Comparison of ENCODE assay signal across 8 cellular contexts in genomic region chr1:53182111-53182593, GRCh38. TPM values are rescaled to one million over a fixed set of nuclear protein-coding genes. Genes with fewer than 3 reads are reported as not detected.
DNase-seq lines count a peak whose midpoint lies in the region; ATAC-seq and TF ChIP-seq lines count a peak whose summit lies in the region.

No MANE protein-coding gene starts in this region.

- H2AFZ ChIP-seq in GM23338 = 0 out of 2 replicates have a peak overlapping the region, but pooled peaks have one; percentile 15

- TF ChIP-seq POLR2A in lower leg skin (IDR thresholded peaks at IDR 0.05) = no peak

- CTCF ChIA-PET in activated CD4-positive, alpha-beta T cell treated with anti-CD3 and anti-CD28 coated beads, Interleukin-2, amount 10 ng/mL, durations not matched to agents 7 days and 5 days (lab: Charles Lee) = interaction anchor here (0.6 to 1.4 kb wide), 4 partner anchors 9 to 234 kb away, joined by 3 to 5 read pairs (median 4); no protein-coding TSS in a partner anchor

- no peaks in the 10 kb centered on the region for H3K36me3 ChIP-seq in GM23338 (ENCODE audit: insufficient read depth)

- no peaks in the 10 kb centered on the region for H3K9me3 Mint-ChIP-seq in GM23338
- no peaks in the 10 kb centered on the region for H3K9me3 Mint-ChIP-seq in activated CD4-positive, alpha-beta T cell treated with anti-CD3 and anti-CD28 coated beads, Interleukin-2, amount 10 ng/mL, durations not matched to agents 7 days and 5 days

- H3K4me3 Mint-ChIP-seq in GM23338 = no peak overlapping the region
- H3K4me3 Mint-ChIP-seq in activated CD4-positive, alpha-beta T cell treated with anti-CD3 and anti-CD28 coated beads, Interleukin-2, amount 10 ng/mL, durations not matched to agents 7 days and 5 days = no peak overlapping the region

- no peaks in the 10 kb centered on the region for H4K20me1 ChIP-seq in GM23338 (replicated peaks; ENCODE audit: insufficient read depth)

- no peak overlapping the region for H3K27ac ChIP-seq in GM23338 (ENCODE audit: low read depth)

- H3K4me2 ChIP-seq in GM23338 = no peak overlapping the region

- no peaks in the 10 kb centered on the region for H3F3A ChIP-seq in GM23338 (replicated peaks; ENCODE audit: low read depth)

- no peaks in the 10 kb centered on the region for H3K27me3 ChIP-seq in GM23338 (ENCODE audit: insufficient read depth)

- no peaks in the 10 kb centered on the region for H3K9me2 ChIP-seq in GM23338 (ENCODE audit: insufficient read depth)

- 21 to 24% methylated on average over 16 of the region's 16 CpGs for WGBS in lower leg skin, 2 donors

- no peak overlapping the region for H3K27ac Mint-ChIP-seq in GM23338
- H3K27ac Mint-ChIP-seq in activated CD4-positive, alpha-beta T cell treated with anti-CD3 and anti-CD28 coated beads, Interleukin-2, amount 10 ng/mL, durations not matched to agents 7 days and 5 days = no peak overlapping the region

- DNase-seq in AG10803 (ENCODE audit: low read depth) (peak; percentile 80), GM23338 (ENCODE audit: low spot score) (peak; percentile 94), NCI-H345 treated with DMSO at 0.1 percent for 48 hours (lab: John Stamatoyannopoulos, UW; ENCODE audit: unreplicated experiment) (peak; percentile 56), dermis microvascular lymphatic vessel endothelial cell (ENCODE audit: low read depth in 2 of 2) (peak; percentile 63 to 80), lower leg skin (ENCODE audit: low spot score in 2 of 2) (peak; percentile 79 to 97)
- DNase-seq in activated CD4-positive, alpha-beta T cell treated with anti-CD3 and anti-CD28 coated beads, Interleukin-2, amount 10 ng/mL, durations not matched to agents 7 days and 5 days = peak; percentile 88
- DNase-seq in stimulated activated CD4-positive, alpha-beta T cell treated with anti-CD3 and anti-CD28 coated beads, TNF-alpha, amount 100 ng/mL, for 48 hours (ENCODE audit: low read depth in 3 of 3) = peak; percentile 64 to 78 (median 69)

- no peak overlapping the region for H3K4me3 ChIP-seq in AG10803 (ENCODE audit: low read length)
- no peak overlapping the region for H3K4me3 ChIP-seq in GM23338
- H3K4me3 ChIP-seq in lower leg skin (ENCODE audit: low read depth, poor library complexity, severe bottlenecking) = no peak overlapping the region

- no peaks in the 10 kb centered on the region for H3K36me3 Mint-ChIP-seq in GM23338 (ENCODE audit: low read depth)
- no peaks in the 10 kb centered on the region for H3K36me3 Mint-ChIP-seq in activated CD4-positive, alpha-beta T cell treated with anti-CD3 and anti-CD28 coated beads, Interleukin-2, amount 10 ng/mL, durations not matched to agents 7 days and 5 days (ENCODE audit: low read depth)

- intact Hi-C loops in lower leg skin (cut with DNase I; ENCODE audit: low total_unique reads) = no loop called here

- H3K27me3 Mint-ChIP-seq in GM23338 (ENCODE audit: insufficient read depth, low read depth, poor library complexity) = no peaks in the 10 kb centered on the region
- peaks cover 10% of the 10 kb centered on the region for H3K27me3 Mint-ChIP-seq in activated CD4-positive, alpha-beta T cell treated with anti-CD3 and anti-CD28 coated beads, Interleukin-2, amount 10 ng/mL, durations not matched to agents 7 days and 5 days

- H3K79me2 ChIP-seq in GM23338 (replicated peaks; ENCODE audit: insufficient read depth) = no peaks in the 10 kb centered on the region

- H3K4me1 ChIP-seq in GM23338 (ENCODE audit: insufficient read depth) = no peaks in the 10 kb centered on the region

- no peaks in the 10 kb centered on the region; the same call in 2 of the 3 replicates for H3K4me1 Mint-ChIP-seq in GM23338
- H3K4me1 Mint-ChIP-seq in activated CD4-positive, alpha-beta T cell treated with anti-CD3 and anti-CD28 coated beads, Interleukin-2, amount 10 ng/mL, durations not matched to agents 7 days and 5 days = no peaks in the 10 kb centered on the region

- POLR2A ChIA-PET in activated CD4-positive, alpha-beta T cell treated with anti-CD3 and anti-CD28 coated beads, Interleukin-2, amount 10 ng/mL, durations not matched to agents 7 days and 5 days (lab: Charles Lee) = no interaction called here

- ATAC-seq in GM23338 (peak; percentile 86), HG03095 (IDR thresholded peaks at IDR 0.05; ENCODE audit: unreplicated experiment) (no peak)

- peak; percentile 68 for TF ChIP-seq CTCF in AG10803 (conservative IDR thresholded peaks at IDR 0.05; ENCODE audit: low read length)
- peak; percentile 96 to 97 for TF ChIP-seq CTCF in GM23338 (conservative IDR thresholded peaks at IDR 0.05; ENCODE audit: low read depth in 2 of 2)
- TF ChIP-seq CTCF in lower leg skin (IDR thresholded peaks at IDR 0.05) = peak in 1 of 3 donors; percentile 73

TF ChIP-seq in GM23338, 12 proteins besides CTCF, POLR2A, EP300 and RAD21 (continues in another document):
- TF ChIP-seq EZH2phosphoT487 (IDR thresholded peaks at IDR 0.05; ENCODE audit: unreplicated experiment) = no peak
- TF ChIP-seq POLR2AphosphoS5 (IDR thresholded peaks at IDR 0.05; ENCODE audit: low read depth) = no peak
- TF ChIP-seq ZNF114 (CRISPR knock-in tag; IDR thresholded peaks at IDR 0.05) = no peak
- TF ChIP-seq REST (IDR thresholded peaks at IDR 0.05; ENCODE audit: unreplicated experiment) = no peak
- TF ChIP-seq NANOG (IDR thresholded peaks at IDR 0.05; ENCODE audit: borderline replicate concordance) = no peak
- TF ChIP-seq CREB1 (CRISPR knock-in tag; IDR thresholded peaks at IDR 0.05; ENCODE audit: low read depth) = no peak
- TF ChIP-seq JUNB (IDR thresholded peaks at IDR 0.05; ENCODE audit: unreplicated experiment) = no peak
- no peak for TF ChIP-seq EZH2 (IDR thresholded peaks at IDR 0.05; ENCODE audit: low read depth, unreplicated experiment)
- no peak for TF ChIP-seq STAT1 (IDR thresholded peaks at IDR 0.05; ENCODE audit: unreplicated experiment)
- TF ChIP-seq ZNF331 (CRISPR knock-in tag; IDR thresholded peaks at IDR 0.05; ENCODE audit: low read depth) = no peak

RNA-seq across cellular contexts. Expression of gene CPT2, which starts 14.5 kb away (rescaled TPM):
- 30.6 and 30.9 TPM in 2 replicates for total RNA-seq in GM23338 (2014; rRNA removed; shearing (Covaris generic))
- polyA plus RNA-seq in GM23338 (2016; fragmentation: Nextera tagmentation; extraction: Ambion mirVana) = 9.6 and 11.2 TPM in 2 replicates
- total RNA-seq in activated CD4-positive, alpha-beta T cell treated with anti-CD3 and anti-CD28 coated beads, Interleukin-2, amount 10 ng/mL, durations not matched to agents 7 days and 5 days = 10 to 100 TPM; 12.2 to 13.0 TPM
- 8.7 and 12.3 TPM in 2 replicates for total RNA-seq in dermis microvascular lymphatic vessel endothelial cell
- total RNA-seq in lower leg skin = 10 to 100 TPM; 30.1 to 47.1 (median 36.7) TPM

RNA-seq across cellular contexts. Expression of gene CZIB, which starts 38.3 kb away (rescaled TPM):
- 39.5 and 59.8 TPM in 2 replicates for total RNA-seq in GM23338 (2014; rRNA removed; shearing (Covaris generic))
- polyA plus RNA-seq in GM23338 (2016; fragmentation: Nextera tagmentation; extraction: Ambion mirVana) = 74.7 and 84.1 TPM in 2 replicates
- 10 to 100 TPM; 51.0 to 54.0 TPM for total RNA-seq in activated CD4-positive, alpha-beta T cell treated with anti-CD3 and anti-CD28 coated beads, Interleukin-2, amount 10 ng/mL, durations not matched to agents 7 days and 5 days
- total RNA-seq in dermis microvascular lymphatic vessel endothelial cell = 30.6 and 33.4 TPM in 2 replicates
- total RNA-seq in lower leg skin = 10 to 100 TPM; 19.1 to 39.8 (median 29.0) TPM

RNA-seq across cellular contexts. Expression of gene SLC1A7, which starts 39.7 kb away (rescaled TPM):
- total RNA-seq in GM23338 (2014; rRNA removed; shearing (Covaris generic)) = not detected in 2 replicates
- polyA plus RNA-seq in GM23338 (2016; fragmentation: Nextera tagmentation; extraction: Ambion mirVana) = not detected in 2 replicates
- not detected for total RNA-seq in activated CD4-positive, alpha-beta T cell treated with anti-CD3 and anti-CD28 coated beads, Interleukin-2, amount 10 ng/mL, durations not matched to agents 7 days and 5 days
- total RNA-seq in dermis microvascular lymphatic vessel endothelial cell (not detected in 2 replicates), lower leg skin (not detected)

RNA-seq across cellular contexts. Expression of gene MAGOH, which starts 56.2 kb away (rescaled TPM):
- total RNA-seq in GM23338 (2014; rRNA removed; shearing (Covaris generic)) = 79.3 and 110 TPM in 2 replicates
- 181 and 185 TPM in 2 replicates for polyA plus RNA-seq in GM23338 (2016; fragmentation: Nextera tagmentation; extraction: Ambion mirVana)
- 10 to 100 TPM; 73.3 to 74.1 TPM for total RNA-seq in activated CD4-positive, alpha-beta T cell treated with anti-CD3 and anti-CD28 coated beads, Interleukin-2, amount 10 ng/mL, durations not matched to agents 7 days and 5 days
- total RNA-seq in dermis microvascular lymphatic vessel endothelial cell = 37.8 and 38.1 TPM in 2 replicates
- total RNA-seq in lower leg skin = 10 to 100 TPM; 15.2 to 33.7 (median 21.1) TPM
